Comparison of ENCODE assay signal across 11 cellular contexts in the genomic region with DNA sequence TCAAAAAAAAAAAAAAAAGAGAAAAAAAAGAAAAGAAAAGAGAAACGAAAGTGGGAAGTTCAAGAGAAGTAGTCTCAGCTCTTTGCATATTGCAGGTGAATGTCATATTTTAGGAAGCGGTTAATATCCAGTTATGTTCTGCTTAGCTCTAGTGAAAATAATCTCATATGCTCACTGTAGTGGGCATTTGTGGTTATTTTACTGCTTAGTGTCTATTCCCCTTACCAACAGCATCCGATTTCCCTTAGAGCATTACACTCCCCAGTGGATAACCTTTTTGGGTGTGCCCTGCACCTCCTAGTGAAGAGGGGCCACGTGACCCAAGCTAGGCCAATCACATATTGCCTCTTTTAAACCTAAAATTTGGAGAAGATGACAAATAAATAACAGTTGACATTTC.
DNase-seq lines count a peak whose midpoint lies in the region; ATAC-seq, FAIRE-seq and TF ChIP-seq lines count a peak whose summit lies in the region.
"Had no signal": no experiment of that assay in that cellular context is flagged by ENCODE, and none has a peak within 500 bp of the region (broad histone marks: within the 10 kb centered on the region; RNA-seq: fewer than 3 reads in every experiment).

No MANE protein-coding gene starts in this region.

- H3K9me3 Mint-ChIP-seq in stimulated activated memory B cell treated with anti-CD40 and anti-IgM and Interleukin-4, amounts not matched to agents 10 μg/mL and 1 μg/mL and 100 μg/mL, for 72 hours = peaks cover 6% of the 10 kb centered on the region
- H3K9me3 Mint-ChIP-seq: activated CD4-positive, alpha-beta memory T cell treated with anti-CD3 and anti-CD28 coated beads, Interleukin-2, amount 10 ng/mL, durations not matched to agents 7 days and 5 days had no signal

- H3K36me3 ChIP-seq in vagina = no peaks in the 10 kb centered on the region
- no peaks in the 10 kb centered on the region for H3K36me3 ChIP-seq in mesenchymal stem cell (ENCODE audit: control insufficient read depth in 1 of 2, insufficient read depth in 2 of 2, low read depth in 1 of 2, low read length in 2 of 2)

- H3K36me3 Mint-ChIP-seq in stimulated activated memory B cell treated with anti-CD40 and anti-IgM and Interleukin-4, amounts not matched to agents 10 μg/mL and 1 μg/mL and 100 μg/mL, for 72 hours = peaks cover 17% of the 10 kb centered on the region

- no peak overlapping the region for H2BK120ac ChIP-seq in mesenchymal stem cell (ENCODE audit: low read depth, low read length)

- no peak overlapping the region for H3K9ac ChIP-seq in mesenchymal stem cell (ENCODE audit: low read length)

- no peak overlapping the region for H3K14ac ChIP-seq in mesenchymal stem cell (ENCODE audit: low read length in 2 of 2)

- no peak overlapping the region for H3K27ac Mint-ChIP-seq in stimulated activated memory B cell treated with anti-CD40 and anti-IgM and Interleukin-4, amounts not matched to agents 10 μg/mL and 1 μg/mL and 100 μg/mL, for 72 hours
- H3K27ac Mint-ChIP-seq: activated CD4-positive, alpha-beta memory T cell treated with anti-CD3 and anti-CD28 coated beads, Interleukin-2, amount 10 ng/mL, durations not matched to agents 7 days and 5 days; nephron had no signal

- FAIRE-seq in GM19239 (lab: Jason Lieb, UNC) = peak; percentile 86

- no peaks in the 10 kb centered on the region for H3K27me3 Mint-ChIP-seq in stimulated activated memory B cell treated with anti-CD40 and anti-IgM and Interleukin-4, amounts not matched to agents 10 μg/mL and 1 μg/mL and 100 μg/mL, for 72 hours

- H3K27me3 ChIP-seq in vagina (no peaks in the 10 kb centered on the region), mesenchymal stem cell (ENCODE audit: control insufficient read depth in 1 of 2, insufficient read depth in 1 of 2, low read length in 2 of 2) (no peaks in the 10 kb centered on the region)

- intact Hi-C loops in vagina (cut with DNase I) = no loop called here

- H2BK12ac ChIP-seq in mesenchymal stem cell (ENCODE audit: low read length in 2 of 2) = no peak overlapping the region

- no peak overlapping the region for H3K23ac ChIP-seq in mesenchymal stem cell (ENCODE audit: low read length in 2 of 2)

- ATAC-seq in HG02678 (IDR thresholded peaks at IDR 0.05; ENCODE audit: unreplicated experiment) = peak; percentile 97
- peak; percentile 95 for ATAC-seq in HG03469 (IDR thresholded peaks at IDR 0.05; ENCODE audit: unreplicated experiment)
- peak; percentile 99 for ATAC-seq in stimulated activated memory B cell treated with anti-CD40 and anti-IgM and Interleukin-4, amounts not matched to agents 10 μg/mL and 1 μg/mL and 100 μg/mL, for 72 hours

- H3K9me3 ChIP-seq in vagina = no peaks in the 10 kb centered on the region
- no peaks in the 10 kb centered on the region for H3K9me3 ChIP-seq in mesenchymal stem cell (ENCODE audit: control insufficient read depth, low read length)

- H4K91ac ChIP-seq in mesenchymal stem cell (ENCODE audit: low read length) = no peak overlapping the region

- DNase-seq in GM19239 (ENCODE audit: insufficient read length, low spot score) = no peak
- DNase-seq in vagina (ENCODE audit: extremely low spot score in 2 of 2) = no peak
- no peak for DNase-seq in mesenchymal stem cell
- no peak for DNase-seq in AG20443 (ENCODE audit: low spot score)
- DNase-seq: activated CD4-positive, alpha-beta memory T cell treated with anti-CD3 and anti-CD28 coated beads, Interleukin-2, amount 10 ng/mL, durations not matched to agents 7 days and 5 days; DMS53; NCI-H187 treated with DMSO at 0.1 percent for 48 hours had no signal

- H2BK15ac ChIP-seq in mesenchymal stem cell (ENCODE audit: low read depth, poor library complexity, severe bottlenecking) = no peak overlapping the region

- H3K4me3 ChIP-seq in vagina (no peak overlapping the region), mesenchymal stem cell (ENCODE audit: insufficient read depth in 1 of 2, low read depth in 1 of 2, low read length in 2 of 2) (no peak overlapping the region)

- no peak overlapping the region for H2AK5ac ChIP-seq in mesenchymal stem cell (ENCODE audit: low read length, severe bottlenecking)

- no peak for TF ChIP-seq POLR2A in vagina (IDR thresholded peaks at IDR 0.05)

- H2BK5ac ChIP-seq in mesenchymal stem cell (ENCODE audit: low read depth, low read length, poor library complexity, severe bottlenecking) = no peak overlapping the region

- no peaks in the 10 kb centered on the region for H3K79me1 ChIP-seq in mesenchymal stem cell (replicated peaks; ENCODE audit: low read length, poor library complexity, severe bottlenecking)

- peak overlapping the region; percentile 15 for H3K4me3 Mint-ChIP-seq in stimulated activated memory B cell treated with anti-CD40 and anti-IgM and Interleukin-4, amounts not matched to agents 10 μg/mL and 1 μg/mL and 100 μg/mL, for 72 hours
- H3K4me3 Mint-ChIP-seq: activated CD4-positive, alpha-beta memory T cell treated with anti-CD3 and anti-CD28 coated beads, Interleukin-2, amount 10 ng/mL, durations not matched to agents 7 days and 5 days; nephron had no signal

- no peak overlapping the region for H3K4ac ChIP-seq in mesenchymal stem cell (ENCODE audit: low read depth in 1 of 2, low read length in 2 of 2)

- 84% methylated on average over 3 of the region's 4 CpGs for WGBS in mesenchymal stem cell

- TF ChIP-seq CTCF in vagina (IDR thresholded peaks at IDR 0.05) = no peak

- H3K18ac ChIP-seq in mesenchymal stem cell (ENCODE audit: low read depth in 1 of 2, low read length in 2 of 2) = no peak overlapping the region

- H3K4me1 Mint-ChIP-seq in stimulated activated memory B cell treated with anti-CD40 and anti-IgM and Interleukin-4, amounts not matched to agents 10 μg/mL and 1 μg/mL and 100 μg/mL, for 72 hours = peaks cover 60% of the 10 kb centered on the region
- H3K4me1 Mint-ChIP-seq: nephron had no signal

- no peak overlapping the region for H2AFZ ChIP-seq in mesenchymal stem cell (ENCODE audit: low read depth, low read length)

- no peak overlapping the region for H3K4me2 ChIP-seq in mesenchymal stem cell (ENCODE audit: low read length, poor library complexity, severe bottlenecking)

- H3K27ac ChIP-seq in vagina (no peak overlapping the region), mesenchymal stem cell (ENCODE audit: low read length, poor library complexity, severe bottlenecking) (no peak overlapping the region)

- no peak overlapping the region for H4K8ac ChIP-seq in mesenchymal stem cell (ENCODE audit: low read length)

- H3K4me1 ChIP-seq in vagina (no peaks in the 10 kb centered on the region), mesenchymal stem cell (ENCODE audit: control insufficient read depth, insufficient read depth, low read depth, low read length) (no peaks in the 10 kb centered on the region)
